Comparison of ENCODE assay signal across 8 cellular contexts in genomic region chr17:32111141-32111771, GRCh38. TPM values are rescaled to one million over a fixed set of nuclear protein-coding genes. Genes with fewer than 3 reads are reported as not detected.
A peak's percentile ranks its signal among the peaks of the same experiment; 100 is the strongest.
DNase-seq lines count a peak whose midpoint lies in the region; ATAC-seq, FAIRE-seq and TF ChIP-seq lines count a peak whose summit lies in the region.

No MANE protein-coding gene starts in this region.

- ATAC-seq in CD8-positive, alpha-beta T cell: peak; percentile 81
- ATAC-seq in HG02840 (IDR thresholded peaks at IDR 0.05; ENCODE audit: low FRiP score, unreplicated experiment): no peak

- no peaks in the 10 kb centered on the region for H3K79me1 ChIP-seq in neuronal stem cell (ENCODE audit: low read depth, low read length)

- no peak for TF ChIP-seq EP300 in Ishikawa (IDR thresholded peaks at IDR 0.05; ENCODE audit: borderline replicate concordance)

- no peak for TF ChIP-seq RAD21 in Ishikawa (IDR thresholded peaks at IDR 0.05; ENCODE audit: low read depth)

- H3K4me3 Mint-ChIP-seq in CD8-positive, alpha-beta T cell: no peak overlapping the region

- intact Hi-C loops in CD8-positive, alpha-beta T cell (cut with DNase I, micrococcal nuclease): no loop called here
- intact Hi-C loops in endothelial cell of umbilical vein (cut with micrococcal nuclease): no loop called here

- POLR2A ChIA-PET in CD8-positive, alpha-beta T cell (lab: Charles Lee): no interaction called here
- POLR2A ChIA-PET in endothelial cell of umbilical vein (lab: Charles Lee): no interaction called here

- no peaks in the 10 kb centered on the region for H3K9me3 ChIP-seq in CD8-positive, alpha-beta T cell (ENCODE audit: low read length)
- H3K9me3 ChIP-seq in endothelial cell of umbilical vein (replicated peaks; ENCODE audit: control insufficient read depth, insufficient read depth, low read length): no peaks in the 10 kb centered on the region
- H3K9me3 ChIP-seq in neuronal stem cell (replicated peaks in 1 of 2; ENCODE audit: control insufficient read depth in 2 of 2, insufficient read depth in 1 of 2, low read depth in 1 of 2, low read length in 2 of 2): no peaks in the 10 kb centered on the region

- no peak overlapping the region for H3K14ac ChIP-seq in neuronal stem cell (ENCODE audit: low read length)

- H3K4me1 ChIP-seq in CD8-positive, alpha-beta T cell (ENCODE audit: insufficient read depth, low read length): peaks cover 22% of the 10 kb centered on the region
- H3K4me1 ChIP-seq in endothelial cell of umbilical vein (ENCODE audit: control insufficient read depth, extremely low read depth, insufficient read depth, low read length) (peaks cover 9% of the 10 kb centered on the region), neuronal stem cell (ENCODE audit: control insufficient read depth in 2 of 2, insufficient read depth in 1 of 2, low read depth in 1 of 2, low read length in 2 of 2) (no peaks in the 10 kb centered on the region)

- H2BK5ac ChIP-seq in neuronal stem cell (ENCODE audit: low read length): no peak overlapping the region

- no peak overlapping the region for H3K4ac ChIP-seq in neuronal stem cell (ENCODE audit: low read length)

- no peak overlapping the region for H3K27ac ChIP-seq in CD8-positive, alpha-beta T cell (ENCODE audit: low read depth, low read length)
- H3K27ac ChIP-seq in endothelial cell of umbilical vein (ENCODE audit: insufficient read depth, low read depth, low read length): no peak overlapping the region
- H3K27ac ChIP-seq in neuronal stem cell (replicated peaks; ENCODE audit: low read length): no peak overlapping the region

- dilution Hi-C loops in endothelial cell of umbilical vein (cut with MboI; ENCODE audit: extremely low pct_ligation_motif_present, low sequenced_read_pairs): no loop called here

- no CpG with 5 or more reads among the region's 18 CpGs for WGBS in neuronal stem cell (ENCODE audit: extremely low coverage in 2 of 2, insufficient read length in 2 of 2, insufficient replicate concordance in 1 of 2), 2 donors

- TF ChIP-seq CTCF in CD8-positive, alpha-beta T cell (IDR thresholded peaks at IDR 0.05): peak; percentile 36
- TF ChIP-seq CTCF in endothelial cell of umbilical vein (IDR thresholded peaks at IDR 0.05; ENCODE audit: extremely low read depth in 1 of 2, insufficient read depth in 1 of 2, low read depth in 1 of 2, low read length in 2 of 2): peak; percentile 28 to 56

- BruUV-seq in endothelial cell of umbilical vein (replicated peaks; lab: Mats Ljungman, UMichigan): no TSS peak

- peak in 5 of 7 experiments; percentile 5 to 55 (median 31) for DNase-seq in CD8-positive, alpha-beta T cell
- DNase-seq in UCSD-AML1 (lab: John Stamatoyannopoulos, UW; ENCODE audit: unreplicated experiment) (peak; percentile 62), endothelial cell of umbilical vein (ENCODE audit: low read depth, low spot score) (peak; percentile 75), neuronal stem cell (ENCODE audit: low spot score) (no peak), SHP77 treated with DMSO at 0.1 percent for 48 hours (lab: John Stamatoyannopoulos, UW) (no peak), GM03348 (ENCODE audit: low spot score) (no peak)

- H3K79me2 ChIP-seq in endothelial cell of umbilical vein (ENCODE audit: control insufficient read depth, insufficient read depth, low read length): no peaks in the 10 kb centered on the region

- H2BK12ac ChIP-seq in neuronal stem cell (ENCODE audit: low read length): no peak overlapping the region

- no peak overlapping the region for H2BK15ac ChIP-seq in neuronal stem cell (ENCODE audit: low read length)

- H3K18ac ChIP-seq in neuronal stem cell (ENCODE audit: low read length): no peak overlapping the region

- no peak for TF ChIP-seq POLR2A in endothelial cell of umbilical vein (IDR thresholded peaks at IDR 0.05; ENCODE audit: low read depth, low read length)

- H3K9ac ChIP-seq in endothelial cell of umbilical vein (replicated peaks; ENCODE audit: extremely low read depth, insufficient read depth, low read length): no peak overlapping the region
- H3K9ac ChIP-seq in neuronal stem cell (ENCODE audit: low read depth, low read length, poor library complexity): no peak overlapping the region

- no peaks in the 10 kb centered on the region for H3K27me3 ChIP-seq in CD8-positive, alpha-beta T cell (ENCODE audit: insufficient read depth, low read length)
- no peaks in the 10 kb centered on the region for H3K27me3 ChIP-seq in endothelial cell of umbilical vein (ENCODE audit: control insufficient read depth in 2 of 2, insufficient read depth in 2 of 2, low read length in 2 of 2)
- H3K27me3 ChIP-seq in neuronal stem cell (ENCODE audit: control insufficient read depth in 3 of 3, insufficient read depth in 3 of 3, low read depth in 1 of 3, low read length in 3 of 3): no peaks in the 10 kb centered on the region

- no peak overlapping the region for H3K4me3 ChIP-seq in CD8-positive, alpha-beta T cell (ENCODE audit: low read depth, low read length)
- H3K4me3 ChIP-seq in endothelial cell of umbilical vein (replicated peaks in 1 of 3; ENCODE audit: insufficient read depth in 1 of 3, low read depth in 1 of 3, low read length in 3 of 3): no peak overlapping the region
- no peak overlapping the region for H3K4me3 ChIP-seq in neuronal stem cell (ENCODE audit: low read length in 2 of 2)

- H4K20me1 ChIP-seq in endothelial cell of umbilical vein (replicated peaks; ENCODE audit: control insufficient read depth, extremely low read depth, insufficient read depth, low read length): no peaks in the 10 kb centered on the region

- no peak overlapping the region for H2AK5ac ChIP-seq in neuronal stem cell (ENCODE audit: low read depth, low read length)

- peaks cover 2% of the 10 kb centered on the region for H3K27me3 Mint-ChIP-seq in CD8-positive, alpha-beta T cell (ENCODE audit: low read depth)

- H2BK120ac ChIP-seq in neuronal stem cell (ENCODE audit: low read depth, low read length): no peak overlapping the region

- H3K36me3 ChIP-seq in CD8-positive, alpha-beta T cell (ENCODE audit: insufficient read depth, low read length): no peaks in the 10 kb centered on the region
- H3K36me3 ChIP-seq in endothelial cell of umbilical vein (ENCODE audit: control insufficient read depth in 2 of 2, extremely low read depth in 1 of 2, insufficient read depth in 2 of 2, low read length in 2 of 2): no peaks in the 10 kb centered on the region
- no peaks in the 10 kb centered on the region for H3K36me3 ChIP-seq in neuronal stem cell (replicated peaks in 1 of 2; ENCODE audit: control insufficient read depth in 2 of 2, insufficient read depth in 2 of 2, low read length in 2 of 2)

- H3K4me2 ChIP-seq in endothelial cell of umbilical vein (ENCODE audit: insufficient read depth, low read length) (peak overlapping the region; percentile 14), neuronal stem cell (ENCODE audit: insufficient read depth, low read length, poor library complexity, severe bottlenecking) (no peak overlapping the region)

- no peaks in the 10 kb centered on the region for H3K9me1 ChIP-seq in endothelial cell of umbilical vein (replicated peaks; ENCODE audit: control insufficient read depth, extremely low read depth, insufficient read depth, low read length)

- no peaks in the 10 kb centered on the region for H3K36me3 Mint-ChIP-seq in CD8-positive, alpha-beta T cell

- H3K9me3 Mint-ChIP-seq in CD8-positive, alpha-beta T cell: no peaks in the 10 kb centered on the region

- no peak overlapping the region for H3K23ac ChIP-seq in neuronal stem cell (ENCODE audit: low read depth, low read length, poor library complexity)

- no peak overlapping the region for H4K91ac ChIP-seq in neuronal stem cell (ENCODE audit: low read depth, low read length, poor library complexity)

- FAIRE-seq in endothelial cell of umbilical vein (lab: Jason Lieb, UNC): no peak

- CTCF ChIA-PET in CD8-positive, alpha-beta T cell (lab: Charles Lee): interaction anchor here (0.6 to 1.0 kb wide), 3 partner anchors 14 to 28 kb away, joined by 3 to 4 read pairs (median 3); no protein-coding TSS in a partner anchor
- CTCF ChIA-PET in endothelial cell of umbilical vein (lab: Charles Lee): interaction anchor here (0.7 to 3.1 kb wide), 10 partner anchors 8 to 122 kb away, joined by 3 to 16 read pairs (median 4); partner anchors contain the start of gene LRRC37B

- H2AFZ ChIP-seq in endothelial cell of umbilical vein (ENCODE audit: low read depth, low read length) (peak overlapping the region; percentile 91), neuronal stem cell (ENCODE audit: low read length) (peak overlapping the region; percentile 67)

- no peak overlapping the region for H4K8ac ChIP-seq in neuronal stem cell (ENCODE audit: low read depth, low read length)

- H3K27ac Mint-ChIP-seq in CD8-positive, alpha-beta T cell: no peak overlapping the region

- peaks cover 19% of the 10 kb centered on the region for H3K4me1 Mint-ChIP-seq in CD8-positive, alpha-beta T cell (ENCODE audit: low read depth)

TF ChIP-seq in Ishikawa, 13 proteins besides CTCF, POLR2A, EP300 and RAD21:
- TF ChIP-seq CREB1 (IDR thresholded peaks at IDR 0.05; ENCODE audit: low read depth): no peak
- TF ChIP-seq NFIC (IDR thresholded peaks at IDR 0.05): peak; percentile 38; the same call in 1 of the 2 replicates

TF ChIP-seq in endothelial cell of umbilical vein, 7 proteins besides CTCF, POLR2A, EP300 and RAD21 (continues in another document):
- TF ChIP-seq POLR2AphosphoS5 (IDR thresholded peaks at IDR 0.05; ENCODE audit: insufficient read depth, low read depth, low read length) (no peak), MYC (IDR thresholded peaks at IDR 0.05; ENCODE audit: low read depth, low read length) (no peak), GATA2 (IDR thresholded peaks at IDR 0.05; ENCODE audit: insufficient read depth, insufficient read length, low read depth, low read length) (no peak), FOS (IDR thresholded peaks at IDR 0.05; ENCODE audit: borderline replicate concordance, insufficient read depth, low read length) (no peak), JUN (IDR thresholded peaks at IDR 0.05; ENCODE audit: borderline replicate concordance, insufficient read depth, insufficient read length, low read depth) (no peak), EZH2 (IDR thresholded peaks at IDR 0.05; ENCODE audit: borderline replicate concordance, low read depth, low read length, severe bottlenecking) (no peak)

RNA-seq across cellular contexts. Expression of gene RHOT1, which starts 31.0 kb away (rescaled TPM):
- total RNA-seq in CD8-positive, alpha-beta T cell: 10 to 100 TPM; 13.1 to 15.4 TPM
- 22.0 and 23.5 TPM in 2 replicates for total RNA-seq in endothelial cell of umbilical vein
- polyA plus RNA-seq in endothelial cell of umbilical vein: 22.1 and 28.8 TPM in 2 replicates
- polyA plus RNA-seq in endothelial cell of umbilical vein (2011; cell fraction: cytosol; rRNA removed): 30.1 and 30.5 TPM in 2 replicates
- 35.8 and 46.0 TPM in 2 replicates for polyA plus RNA-seq in endothelial cell of umbilical vein (2011; cell fraction: nucleus; rRNA removed)
- polyA plus RNA-seq in endothelial cell of umbilical vein (2012): 22.4 and 26.7 TPM in 2 replicates
- polyA minus RNA-seq in endothelial cell of umbilical vein: 40.0 and 41.7 TPM in 2 replicates
- 18.0 TPM for polyA minus RNA-seq in endothelial cell of umbilical vein (2011; cell fraction: cytosol; rRNA and poly(A)+ RNA removed)
- polyA minus RNA-seq in endothelial cell of umbilical vein (2011; cell fraction: nucleus; rRNA and poly(A)+ RNA removed): 47.5 and 66.6 TPM in 2 replicates
- polyA plus RNA-seq in neuronal stem cell (2013, experiment 1 of 2): 31.5 TPM
- polyA plus RNA-seq in neuronal stem cell (2013, experiment 2 of 2): 32.5 TPM

Comparison
In these comparisons a context has a peak if more than half of its experiments do, and no peak if none do; other contexts are left out.
1. DNase-seq: peak in CD8-positive, alpha-beta T cell (5 of 7), UCSD-AML1 (single experiment) and endothelial cell of umbilical vein (single experiment); none in neuronal stem cell (single experiment), SHP77 treated with DMSO at 0.1 percent for 48 hours (single experiment) and GM03348 (single experiment).